Comparison of ENCODE assay signal across 1 cellular context in the genomic region with DNA sequence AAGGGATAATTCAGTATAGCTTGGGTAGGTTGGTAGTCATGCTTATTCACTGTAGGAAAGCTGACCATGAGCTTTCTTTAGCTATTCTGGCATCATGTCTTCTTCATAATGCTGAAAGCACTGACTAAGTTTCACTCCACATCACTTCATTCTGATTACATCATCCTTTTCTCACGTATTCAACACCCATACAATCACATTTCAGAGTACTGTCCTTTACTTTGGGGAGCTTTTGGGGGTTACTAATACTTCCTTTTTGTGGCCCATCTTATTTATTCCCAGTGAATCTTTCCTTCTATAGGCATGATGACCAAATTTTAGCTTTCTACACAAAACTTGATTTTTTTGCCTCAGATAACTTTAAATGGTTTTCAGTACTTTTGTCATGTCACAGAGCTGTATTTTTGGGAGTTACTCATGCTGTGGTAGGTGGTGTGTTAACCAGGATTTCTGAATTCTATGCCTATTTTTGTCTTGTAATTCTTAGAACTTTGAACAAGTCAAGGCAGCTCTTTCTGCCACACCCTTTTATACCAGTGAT.
TF ChIP-seq lines count a peak whose summit lies in the region.

No MANE protein-coding gene starts in this region.

TF ChIP-seq in GM23338, 12 proteins besides CTCF, POLR2A, EP300 and RAD21 (continued from another document):
- TF ChIP-seq STAT1 (IDR thresholded peaks at IDR 0.05; ENCODE audit: unreplicated experiment) (no peak), EZH2 (IDR thresholded peaks at IDR 0.05; ENCODE audit: low read depth, unreplicated experiment) (no peak)
- TF ChIP-seq, protein P1, sequence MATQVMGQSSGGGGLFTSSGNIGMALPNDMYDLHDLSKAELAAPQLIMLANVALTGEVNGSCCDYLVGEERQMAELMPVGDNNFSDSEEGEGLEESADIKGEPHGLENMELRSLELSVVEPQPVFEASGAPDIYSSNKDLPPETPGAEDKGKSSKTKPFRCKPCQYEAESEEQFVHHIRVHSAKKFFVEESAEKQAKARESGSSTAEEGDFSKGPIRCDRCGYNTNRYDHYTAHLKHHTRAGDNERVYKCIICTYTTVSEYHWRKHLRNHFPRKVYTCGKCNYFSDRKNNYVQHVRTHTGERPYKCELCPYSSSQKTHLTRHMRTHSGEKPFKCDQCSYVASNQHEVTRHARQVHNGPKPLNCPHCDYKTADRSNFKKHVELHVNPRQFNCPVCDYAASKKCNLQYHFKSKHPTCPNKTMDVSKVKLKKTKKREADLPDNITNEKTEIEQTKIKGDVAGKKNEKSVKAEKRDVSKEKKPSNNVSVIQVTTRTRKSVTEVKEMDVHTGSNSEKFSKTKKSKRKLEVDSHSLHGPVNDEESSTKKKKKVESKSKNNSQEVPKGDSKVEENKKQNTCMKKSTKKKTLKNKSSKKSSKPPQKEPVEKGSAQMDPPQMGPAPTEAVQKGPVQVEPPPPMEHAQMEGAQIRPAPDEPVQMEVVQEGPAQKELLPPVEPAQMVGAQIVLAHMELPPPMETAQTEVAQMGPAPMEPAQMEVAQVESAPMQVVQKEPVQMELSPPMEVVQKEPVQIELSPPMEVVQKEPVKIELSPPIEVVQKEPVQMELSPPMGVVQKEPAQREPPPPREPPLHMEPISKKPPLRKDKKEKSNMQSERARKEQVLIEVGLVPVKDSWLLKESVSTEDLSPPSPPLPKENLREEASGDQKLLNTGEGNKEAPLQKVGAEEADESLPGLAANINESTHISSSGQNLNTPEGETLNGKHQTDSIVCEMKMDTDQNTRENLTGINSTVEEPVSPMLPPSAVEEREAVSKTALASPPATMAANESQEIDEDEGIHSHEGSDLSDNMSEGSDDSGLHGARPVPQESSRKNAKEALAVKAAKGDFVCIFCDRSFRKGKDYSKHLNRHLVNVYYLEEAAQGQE (IDR thresholded peaks at IDR 0.05; ENCODE audit: unreplicated experiment), result no peak
